ENCODE assay signal across 8 cellular contexts in the genomic region with DNA sequence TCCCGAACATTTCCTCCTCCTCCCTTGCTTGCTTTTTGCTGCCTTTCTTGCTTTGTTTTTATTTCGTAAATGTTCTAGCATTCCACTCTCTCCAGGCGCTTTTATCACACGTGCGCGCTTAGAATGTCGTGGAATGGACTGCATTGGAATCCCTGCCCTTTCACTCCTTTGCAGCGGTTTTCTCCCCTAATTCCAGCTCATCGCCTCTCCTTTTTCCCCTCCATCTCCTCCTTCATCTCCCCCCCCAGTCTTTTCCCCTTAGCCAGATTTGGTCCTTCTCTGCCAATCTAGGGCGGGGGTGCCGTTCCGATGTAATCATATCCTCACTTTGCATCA. TPM values are rescaled to one million over a fixed set of nuclear protein-coding genes. Genes with fewer than 3 reads are reported as not detected.
DNase-seq lines count a peak whose midpoint lies in the region; ATAC-seq and TF ChIP-seq lines count a peak whose summit lies in the region.

No MANE protein-coding gene starts in this region.

- no peak for TF ChIP-seq CTCF in activated B cell treated with CpG ODN at 0.5 μM for 24 hours (IDR thresholded peaks at IDR 0.05)

- in situ Hi-C loops in HAP-1 (cut with MboI; ENCODE audit: low sequenced_read_pairs), result no loop called here

- H3K36me3 ChIP-seq in HAP-1 (replicated peaks), result peaks cover 29% of the 10 kb centered on the region

- H3K4me1 ChIP-seq in HAP-1, result peaks cover 26% of the 10 kb centered on the region

- no peaks in the 10 kb centered on the region for H3K27me3 Mint-ChIP-seq in activated B cell treated with CpG ODN at 0.5 μM for 24 hours

- no peaks in the 10 kb centered on the region for H3K27me3 ChIP-seq in HAP-1 (ENCODE audit: low read depth)

- H3K9me3 Mint-ChIP-seq in activated B cell treated with CpG ODN at 0.5 μM for 24 hours, result no peaks in the 10 kb centered on the region

- H3K36me3 Mint-ChIP-seq in activated B cell treated with CpG ODN at 0.5 μM for 24 hours (ENCODE audit: low read depth), result peaks cover 38% of the 10 kb centered on the region

- peaks cover 28% of the 10 kb centered on the region for H3K4me1 Mint-ChIP-seq in activated B cell treated with CpG ODN at 0.5 μM for 24 hours

- peak overlapping the region; percentile 96 for H3K4me3 Mint-ChIP-seq in activated B cell treated with CpG ODN at 0.5 μM for 24 hours

- ATAC-seq in activated B cell treated with CpG ODN at 0.5 μM for 24 hours (ENCODE audit: low read depth) (no peak), left ventricle myocardium superior (peak; percentile 2), HG03280 (IDR thresholded peaks at IDR 0.05; ENCODE audit: unreplicated experiment) (no peak)

- intact Hi-C loops in activated B cell treated with CpG ODN at 0.5 μM for 24 hours (cut with micrococcal nuclease), result loop anchor here (5.0 to 10.0 kb wide), 4 partner anchors 66 to 469 kb away; partner anchors contain the start of genes IL2RG, SNX12 and ZMYM3
- intact Hi-C loops in left ventricle myocardium superior (cut with micrococcal nuclease), result no loop called here

- H3K4me3 ChIP-seq in HAP-1 (peak overlapping the region; percentile 97), skin epidermis (peak overlapping the region; percentile 45 to 69 (median 57))

- DNase-seq in HAP-1 (ENCODE audit: low spot score in 2 of 2), result no peak
- no peak for DNase-seq in activated B cell treated with CpG ODN at 0.5 μM for 24 hours
- DNase-seq in left ventricle myocardium superior, result no peak
- DNase-seq in NCI-H524 (lab: John Stamatoyannopoulos, UW), result no peak
- no peak for DNase-seq in NAMALWA (ENCODE audit: low spot score)
- DNase-seq in activated CD4-positive, alpha-beta T cell treated with anti-CD3 and anti-CD28 coated beads, Interleukin-2, amount 50 U/mL, for 1 hour, result no peak

- H3K9me3 ChIP-seq in HAP-1, result no peaks in the 10 kb centered on the region

- H3K27ac ChIP-seq in skin epidermis, result peak overlapping the region; percentile 62 to 94 (median 90)

- CTCF ChIA-PET in activated B cell treated with CpG ODN at 0.5 μM for 24 hours (lab: Charles Lee), result interaction anchor here (1.0 kb wide), 1 partner anchor 9 kb away, joined by 4 read pairs; no protein-coding TSS in a partner anchor

- H3K27ac Mint-ChIP-seq in activated B cell treated with CpG ODN at 0.5 μM for 24 hours, result peak overlapping the region; percentile 93

- POLR2A ChIA-PET in activated B cell treated with CpG ODN at 0.5 μM for 24 hours (lab: Charles Lee), result interaction anchor here (0.6 to 5.4 kb wide), 9 partner anchors 9 to 382 kb away, joined by 3 to 79 read pairs (median 7); partner anchors contain the start of genes NONO, TAF1 and ZMYM3

RNA-seq across cellular contexts. Expression of gene OGT, which starts 0.6 kb away (rescaled TPM):
- total RNA-seq in activated B cell treated with CpG ODN at 0.5 μM for 24 hours, result 223 and 272 TPM in 2 replicates
- 96.4 TPM for total RNA-seq in left ventricle myocardium superior

RNA-seq across cellular contexts. Expression of gene GCNA, which starts 44.8 kb away (rescaled TPM):
- total RNA-seq in activated B cell treated with CpG ODN at 0.5 μM for 24 hours (4.1 and 4.5 TPM in 2 replicates), left ventricle myocardium superior (1.5 TPM)
